ENCODE assay signal across 1 cellular context in the genomic region with DNA sequence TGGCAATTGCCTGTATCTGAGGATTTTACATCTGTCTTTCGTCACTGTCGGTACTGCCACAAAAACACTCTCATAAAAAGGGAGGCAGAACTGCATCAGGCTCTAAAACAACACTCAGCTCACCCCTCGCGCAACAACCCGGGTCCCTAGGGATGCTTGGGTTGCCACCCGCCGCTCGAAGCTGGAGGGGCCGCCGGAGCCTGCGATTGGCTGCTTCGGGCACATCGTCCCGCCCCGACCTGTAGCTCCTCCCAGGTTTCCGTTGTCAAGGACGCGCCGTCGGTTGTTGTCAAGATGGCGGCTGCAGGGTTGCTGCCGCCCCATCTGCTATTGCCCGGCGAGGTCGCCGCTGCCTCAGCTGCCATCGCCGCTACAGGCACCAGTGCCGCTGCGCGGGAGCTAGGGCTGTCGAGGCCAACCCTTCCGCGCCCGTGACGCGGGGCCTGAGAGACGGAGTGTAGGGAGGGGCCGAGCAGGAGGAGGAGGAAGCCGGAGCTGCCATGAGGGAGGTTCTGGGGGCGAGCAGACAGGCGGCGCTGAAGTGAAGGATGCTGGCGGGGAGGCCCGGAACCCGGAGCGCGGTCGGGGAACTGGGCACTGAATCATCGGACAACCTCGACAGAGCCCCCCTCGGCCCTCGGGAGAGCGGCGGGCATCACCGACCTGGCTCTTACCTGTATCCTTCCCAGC.
TF ChIP-seq lines count a peak whose summit lies in the region.

A gene with protein sequence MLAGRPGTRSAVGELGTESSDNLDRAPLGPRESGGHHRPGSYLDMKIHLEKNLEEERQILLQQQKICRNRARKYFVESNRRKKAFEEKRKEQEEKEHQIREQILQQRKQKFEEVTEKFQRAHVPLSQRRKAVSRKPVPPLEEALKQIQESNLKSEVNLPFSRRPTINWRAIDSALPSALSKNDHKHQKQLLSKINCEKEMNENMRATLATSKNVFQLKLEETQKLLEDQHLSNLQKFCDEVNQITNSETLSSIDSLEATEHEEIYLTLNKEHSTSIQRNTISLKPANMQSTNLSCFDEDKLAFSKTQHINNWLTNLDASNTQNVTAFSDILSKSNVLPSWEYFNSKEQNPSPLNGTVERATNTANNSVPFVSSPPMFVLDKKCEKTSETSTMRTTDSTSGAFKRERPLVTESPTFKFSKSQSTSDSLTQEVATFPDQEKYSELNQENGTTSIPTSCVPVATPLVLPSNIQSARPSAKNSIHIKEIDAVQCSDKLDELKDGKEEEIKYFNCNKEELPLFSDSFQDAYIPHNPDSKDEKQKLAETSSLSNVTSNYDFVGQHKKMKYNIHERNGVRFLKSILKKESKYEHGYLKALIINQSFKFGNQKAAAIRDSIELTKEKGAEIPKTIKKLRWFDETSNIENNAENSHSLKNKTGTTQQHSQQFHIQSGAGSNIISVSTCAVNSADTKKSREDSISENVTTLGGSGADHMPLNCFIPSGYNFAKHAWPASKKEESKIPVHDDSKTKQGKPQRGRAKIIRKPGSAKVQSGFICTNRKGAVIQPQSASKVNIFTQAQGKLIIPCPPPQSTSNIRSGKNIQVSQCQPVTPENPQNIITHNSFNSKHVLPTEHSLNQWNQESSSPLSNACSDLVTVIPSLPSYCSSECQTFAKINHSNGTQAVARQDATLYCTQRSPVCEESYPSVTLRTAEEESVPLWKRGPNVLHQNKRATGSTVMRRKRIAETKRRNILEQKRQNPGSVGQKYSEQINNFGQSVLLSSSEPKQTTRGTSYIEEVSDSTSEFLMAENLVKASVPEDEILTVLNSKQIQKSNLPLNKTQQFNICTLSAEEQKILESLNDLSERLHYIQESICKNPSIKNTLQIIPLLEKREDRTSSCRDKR (plus strand): TSS at position 274 of the 690 bp plus-strand sequence. CDS start 275 bp downstream, at position 549.

TF ChIP-seq in IMR-90, 13 proteins besides CTCF, POLR2A, EP300 and RAD21:
- TF ChIP-seq RCOR1 (IDR thresholded peaks at IDR 0.05; ENCODE audit: insufficient replicate concordance, low read length) (no peak), MAZ (IDR thresholded peaks at IDR 0.05; ENCODE audit: borderline replicate concordance, low read depth, low read length) (peak; percentile 94), MAFK (IDR thresholded peaks at IDR 0.05; ENCODE audit: low read depth, low read length) (no peak), FOS (IDR thresholded peaks at IDR 0.05; ENCODE audit: low read depth, low read length) (0 out of 2 replicates have a peak, but pooled peaks have one; percentile 4), MXI1 (IDR thresholded peaks at IDR 0.05; ENCODE audit: borderline replicate concordance, low read depth, low read length) (0 out of 2 replicates have a peak, but pooled peaks have one; percentile 74), RFX5 (IDR thresholded peaks at IDR 0.05; ENCODE audit: low read depth, low read length) (no peak)
- TF ChIP-seq, protein P1, sequence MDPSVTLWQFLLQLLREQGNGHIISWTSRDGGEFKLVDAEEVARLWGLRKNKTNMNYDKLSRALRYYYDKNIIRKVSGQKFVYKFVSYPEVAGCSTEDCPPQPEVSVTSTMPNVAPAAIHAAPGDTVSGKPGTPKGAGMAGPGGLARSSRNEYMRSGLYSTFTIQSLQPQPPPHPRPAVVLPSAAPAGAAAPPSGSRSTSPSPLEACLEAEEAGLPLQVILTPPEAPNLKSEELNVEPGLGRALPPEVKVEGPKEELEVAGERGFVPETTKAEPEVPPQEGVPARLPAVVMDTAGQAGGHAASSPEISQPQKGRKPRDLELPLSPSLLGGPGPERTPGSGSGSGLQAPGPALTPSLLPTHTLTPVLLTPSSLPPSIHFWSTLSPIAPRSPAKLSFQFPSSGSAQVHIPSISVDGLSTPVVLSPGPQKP (IDR thresholded peaks at IDR 0.05; ENCODE audit: borderline replicate concordance, low read depth, low read length), result no peak
- TF ChIP-seq, protein P2, sequence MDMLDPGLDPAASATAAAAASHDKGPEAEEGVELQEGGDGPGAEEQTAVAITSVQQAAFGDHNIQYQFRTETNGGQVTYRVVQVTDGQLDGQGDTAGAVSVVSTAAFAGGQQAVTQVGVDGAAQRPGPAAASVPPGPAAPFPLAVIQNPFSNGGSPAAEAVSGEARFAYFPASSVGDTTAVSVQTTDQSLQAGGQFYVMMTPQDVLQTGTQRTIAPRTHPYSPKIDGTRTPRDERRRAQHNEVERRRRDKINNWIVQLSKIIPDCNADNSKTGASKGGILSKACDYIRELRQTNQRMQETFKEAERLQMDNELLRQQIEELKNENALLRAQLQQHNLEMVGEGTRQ (IDR thresholded peaks at IDR 0.05; ENCODE audit: low read depth, low read length), result peak; percentile 77
